Comparison of ENCODE assay signal across 7 cellular contexts in the genomic region with DNA sequence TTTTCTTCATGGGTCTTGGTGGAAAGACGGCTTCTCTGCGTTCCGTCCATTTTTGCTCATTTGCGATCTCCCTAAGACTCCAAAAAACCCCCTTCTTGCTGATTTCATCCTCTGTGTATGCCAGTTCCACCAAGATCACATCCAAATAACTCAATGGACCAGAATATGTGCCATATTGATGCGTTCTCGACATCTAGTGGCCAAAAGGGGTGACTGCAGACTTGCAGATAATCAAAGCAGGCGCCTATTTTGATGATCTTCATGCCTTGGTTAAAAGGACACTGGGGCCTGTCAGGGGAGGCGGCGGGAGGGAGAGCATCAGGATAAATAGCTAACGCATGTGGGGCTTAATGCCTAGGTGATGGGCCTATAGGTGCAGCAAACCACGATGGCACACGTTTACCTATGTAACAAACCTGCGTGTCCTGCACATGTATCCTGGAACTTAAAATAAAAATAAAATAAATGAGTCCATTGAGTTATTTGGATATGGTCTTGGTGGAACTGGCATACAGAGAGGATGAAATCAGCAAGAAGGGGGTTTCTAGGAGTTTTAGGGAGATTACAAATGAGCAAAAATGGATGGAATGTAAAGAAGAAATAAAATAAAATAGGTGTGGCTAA.
DNase-seq lines count a peak whose midpoint lies in the region; ATAC-seq and TF ChIP-seq lines count a peak whose summit lies in the region.

No MANE protein-coding gene starts in this region.

- H3K27me3 ChIP-seq in DND-41 (ENCODE audit: insufficient read depth, low read length, poor library complexity) = no peaks in the 10 kb centered on the region
- no peaks in the 10 kb centered on the region for H3K27me3 ChIP-seq in foreskin keratinocyte

- H3K27ac ChIP-seq in DND-41 (ENCODE audit: low read length) (no peak overlapping the region), VCaP (no peak overlapping the region), foreskin keratinocyte (no peak overlapping the region)

- H3K4me2 ChIP-seq in DND-41 (ENCODE audit: insufficient read depth, low read length) = no peak overlapping the region

- ATAC-seq in DND-41 (ENCODE audit: insufficient read depth, low read depth) (peak; percentile 73), GM21423 (IDR thresholded peaks at IDR 0.05; ENCODE audit: unreplicated experiment) (peak; percentile 56), foreskin keratinocyte (peak; percentile 72)

- H3K4me3 ChIP-seq in DND-41 (ENCODE audit: low read depth in 1 of 2, low read length in 2 of 2) = no peak overlapping the region

- no peaks in the 10 kb centered on the region for H3K79me2 ChIP-seq in DND-41 (ENCODE audit: insufficient read depth, low read length)

- H3K36me3 Mint-ChIP-seq in osteocyte (ENCODE audit: unreplicated experiment) = no peaks in the 10 kb centered on the region

- H3K27ac Mint-ChIP-seq in osteocyte (ENCODE audit: unreplicated experiment) = no peak overlapping the region

- peaks cover 4% of the 10 kb centered on the region for H3K9me3 ChIP-seq in DND-41 (ENCODE audit: insufficient read depth, low read length, severe bottlenecking)

- H3K27me3 Mint-ChIP-seq in osteocyte (ENCODE audit: unreplicated experiment) = peaks cover 6% of the 10 kb centered on the region

- H3K36me3 ChIP-seq in DND-41 (ENCODE audit: insufficient read depth, low read length) = no peaks in the 10 kb centered on the region

- no peaks in the 10 kb centered on the region for H3K4me1 ChIP-seq in DND-41 (ENCODE audit: insufficient read depth, low read length)
- peaks cover 7% of the 10 kb centered on the region for H3K4me1 ChIP-seq in foreskin keratinocyte

- peak; percentile 36 for DNase-seq in DND-41
- DNase-seq in NCI-H146 (lab: John Stamatoyannopoulos, UW) = peak; percentile 12
- DNase-seq in foreskin keratinocyte = no peak
- no peak for DNase-seq in osteocyte (ENCODE audit: extremely low spot score, unreplicated experiment)
- DNase-seq in activated effector memory CD4-positive, alpha-beta T cell treated with anti-CD3 and anti-CD28 coated beads, Interleukin-2, amount 50 U/mL, for 16 hours = no peak

- no peak overlapping the region for H3K9ac ChIP-seq in DND-41 (ENCODE audit: low read depth, low read length)

- H2AFZ ChIP-seq in DND-41 (ENCODE audit: low read depth, low read length) = no peak overlapping the region

- TF ChIP-seq CTCF in DND-41 (IDR thresholded peaks at IDR 0.05; ENCODE audit: borderline replicate concordance, extremely low read depth, low read length, poor library complexity, severe bottlenecking) = peak; percentile 85
- peak; percentile 99 for TF ChIP-seq CTCF in VCaP (conservative IDR thresholded peaks at IDR 0.05)
- TF ChIP-seq CTCF in foreskin keratinocyte (conservative IDR thresholded peaks at IDR 0.05) = peak; percentile 88
- peak; percentile 92 for TF ChIP-seq CTCF in osteocyte (IDR thresholded peaks at IDR 0.05)

- peaks cover 5% of the 10 kb centered on the region for H3K9me3 Mint-ChIP-seq in osteocyte (ENCODE audit: unreplicated experiment)

- H3K4me3 Mint-ChIP-seq in osteocyte (ENCODE audit: unreplicated experiment) = no peak overlapping the region

- H4K20me1 ChIP-seq in DND-41 (ENCODE audit: insufficient read depth, low read length) = no peaks in the 10 kb centered on the region

- peaks cover 6% of the 10 kb centered on the region for H3K4me1 Mint-ChIP-seq in osteocyte (ENCODE audit: unreplicated experiment)

Comparison
In these comparisons a context has a peak if more than half of its experiments do, and no peak if none do; other contexts are left out.
1. DNase-seq: peak in DND-41 (single experiment) and NCI-H146 (single experiment); none in foreskin keratinocyte (0 of 2), osteocyte (single experiment) and activated effector memory CD4-positive, alpha-beta T cell treated with anti-CD3 and anti-CD28 coated beads, Interleukin-2, amount 50 U/mL, for 16 hours (single experiment).
2. Peak in every context shown above with its lines, with median percentiles within 50 percentile points of each other: ATAC-seq and CTCF ChIP-seq.